ENCODE assay signal across 19 cellular contexts in the genomic region with DNA sequence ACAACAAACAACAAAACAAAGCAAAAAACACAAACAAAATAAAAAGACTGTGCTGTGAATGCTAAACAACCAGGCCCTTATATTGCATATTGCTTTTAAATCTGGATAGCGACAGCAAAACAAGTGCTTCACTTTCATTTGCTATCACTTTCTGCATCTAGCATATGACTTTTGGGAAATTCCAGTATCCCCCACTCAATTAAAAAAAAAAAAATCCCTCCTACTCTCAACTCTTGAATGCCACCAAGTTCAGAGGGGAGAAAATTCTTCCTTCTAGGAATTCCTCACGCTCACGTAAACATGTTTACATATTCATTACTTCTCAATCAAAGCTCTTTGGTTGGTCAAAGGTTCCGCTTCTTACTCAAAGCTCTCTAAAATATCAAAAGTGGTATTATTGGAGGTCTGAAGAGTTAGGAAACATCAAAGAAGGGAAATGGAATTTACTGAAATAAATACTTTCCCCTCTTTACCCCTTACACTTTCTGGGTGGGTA. TPM values are rescaled to one million over a fixed set of nuclear protein-coding genes. Genes with fewer than 3 reads are reported as not detected.
DNase-seq lines count a peak whose midpoint lies in the region; ATAC-seq and TF ChIP-seq lines count a peak whose summit lies in the region.
"Had no signal": no experiment of that assay in that cellular context is flagged by ENCODE, and none has a peak within 500 bp of the region (broad histone marks: within the 10 kb centered on the region; RNA-seq: fewer than 3 reads in every experiment).

No MANE protein-coding gene starts in this region.

- peaks cover 68% of the 10 kb centered on the region for H3K4me1 Mint-ChIP-seq in activated CD4-positive, alpha-beta T cell treated with anti-CD3 and anti-CD28 coated beads, Interleukin-2, amount 10 ng/mL, durations not matched to agents 24 days and 14 days
- H3K4me1 Mint-ChIP-seq in IgD-negative memory B cell: peaks cover 39 to 65% (median 40%) of the 10 kb centered on the region in 3 donors
- H3K4me1 Mint-ChIP-seq in stimulated activated effector memory CD8-positive, alpha-beta T cell treated with anti-CD3 and anti-CD28 coated beads, Interleukin-12 subunit alpha, Interleukin-12 subunit beta, amount 100 ng/mL, for 72 hours: peaks cover 79% of the 10 kb centered on the region
- H3K4me1 Mint-ChIP-seq in WTC11: peaks cover 38% of the 10 kb centered on the region

- ATAC-seq in stimulated activated effector memory CD8-positive, alpha-beta T cell treated with anti-CD3 and anti-CD28 coated beads, Interleukin-12 subunit alpha, Interleukin-12 subunit beta, amount 100 ng/mL, for 72 hours: no peak
- ATAC-seq in WTC11: no peak
- ATAC-seq: esophagus mucosa, right cardiac atrium, upper lobe of right lung had no signal

- DNase-seq in activated CD4-positive, alpha-beta T cell treated with anti-CD3 and anti-CD28 coated beads, Interleukin-2, amount 10 ng/mL, durations not matched to agents 24 days and 14 days: no peak
- no peak for DNase-seq in activated CD4-positive, alpha-beta T cell treated with anti-CD3 and anti-CD28 coated beads, Interleukin-2, amount 50 U/mL, for 48 hours
- no peak for DNase-seq in caudate nucleus (lab: John Stamatoyannopoulos, UW)
- no peak for DNase-seq in stimulated activated effector memory CD8-positive, alpha-beta T cell treated with anti-CD3 and anti-CD28 coated beads, Interleukin-12 subunit alpha, Interleukin-12 subunit beta, amount 100 ng/mL, for 72 hours (ENCODE audit: low spot score in 2 of 2)
- DNase-seq in WTC11 (ENCODE audit: low spot score): no peak
- no peak for DNase-seq in NCI-H345 (lab: John Stamatoyannopoulos, UW)
- no peak for DNase-seq in NCI-H82 (lab: John Stamatoyannopoulos, UW)
- DNase-seq: Calu3; GDM1; head of caudate nucleus; islet precursor cell; NCI-H1092; right cardiac atrium; stimulated activated CD4-positive, alpha-beta T cell treated with anti-CD3 and anti-CD28 coated beads, Interleukin-2, amount 100 ng/mL, for 24 hours; upper lobe of right lung had no signal

- POLR2A ChIA-PET in WTC11 (lab: Charles Lee): no interaction called here

- H3K36me3 Mint-ChIP-seq in activated CD4-positive, alpha-beta T cell treated with anti-CD3 and anti-CD28 coated beads, Interleukin-2, amount 10 ng/mL, durations not matched to agents 24 days and 14 days (ENCODE audit: low read depth): peaks cover 52% of the 10 kb centered on the region
- H3K36me3 Mint-ChIP-seq in IgD-negative memory B cell (peaks cover 5% of the 10 kb centered on the region), WTC11 (no peaks in the 10 kb centered on the region)
- H3K36me3 Mint-ChIP-seq in stimulated activated effector memory CD8-positive, alpha-beta T cell treated with anti-CD3 and anti-CD28 coated beads, Interleukin-12 subunit alpha, Interleukin-12 subunit beta, amount 100 ng/mL, for 72 hours: peaks cover 31% of the 10 kb centered on the region

- peaks cover 24% of the 10 kb centered on the region for H3K9me3 Mint-ChIP-seq in activated CD4-positive, alpha-beta T cell treated with anti-CD3 and anti-CD28 coated beads, Interleukin-2, amount 10 ng/mL, durations not matched to agents 24 days and 14 days
- no peaks in the 10 kb centered on the region for H3K9me3 Mint-ChIP-seq in IgD-negative memory B cell
- H3K9me3 Mint-ChIP-seq in stimulated activated effector memory CD8-positive, alpha-beta T cell treated with anti-CD3 and anti-CD28 coated beads, Interleukin-12 subunit alpha, Interleukin-12 subunit beta, amount 100 ng/mL, for 72 hours: no peaks in the 10 kb centered on the region
- no peaks in the 10 kb centered on the region for H3K9me3 Mint-ChIP-seq in WTC11

- H3K27ac ChIP-seq in caudate nucleus (ENCODE audit: low read depth, low read length): peak overlapping the region; percentile 5
- H3K27ac ChIP-seq: coronary artery, upper lobe of right lung, VCaP had no signal

- peak overlapping the region; percentile 94 for H3K4me3 Mint-ChIP-seq in activated CD4-positive, alpha-beta T cell treated with anti-CD3 and anti-CD28 coated beads, Interleukin-2, amount 10 ng/mL, durations not matched to agents 24 days and 14 days
- H3K4me3 Mint-ChIP-seq in IgD-negative memory B cell (peak overlapping the region; percentile 72 to 91 (median 90)), WTC11 (no peak overlapping the region)
- H3K4me3 Mint-ChIP-seq in stimulated activated effector memory CD8-positive, alpha-beta T cell treated with anti-CD3 and anti-CD28 coated beads, Interleukin-12 subunit alpha, Interleukin-12 subunit beta, amount 100 ng/mL, for 72 hours: peak overlapping the region; percentile 89

- peak overlapping the region; percentile 98 for H3K27ac Mint-ChIP-seq in activated CD4-positive, alpha-beta T cell treated with anti-CD3 and anti-CD28 coated beads, Interleukin-2, amount 10 ng/mL, durations not matched to agents 24 days and 14 days
- H3K27ac Mint-ChIP-seq in IgD-negative memory B cell (peak overlapping the region; percentile 26 to 65 (median 59)), WTC11 (no peak overlapping the region)
- peak overlapping the region; percentile 61 for H3K27ac Mint-ChIP-seq in stimulated activated effector memory CD8-positive, alpha-beta T cell treated with anti-CD3 and anti-CD28 coated beads, Interleukin-12 subunit alpha, Interleukin-12 subunit beta, amount 100 ng/mL, for 72 hours

- CTCF ChIA-PET in WTC11 (lab: Charles Lee): no interaction called here

- H3K27me3 Mint-ChIP-seq in activated CD4-positive, alpha-beta T cell treated with anti-CD3 and anti-CD28 coated beads, Interleukin-2, amount 10 ng/mL, durations not matched to agents 24 days and 14 days: peaks cover 2% of the 10 kb centered on the region
- H3K27me3 Mint-ChIP-seq in IgD-negative memory B cell (no peaks in the 10 kb centered on the region), WTC11 (ENCODE audit: low read depth) (peaks cover 37% of the 10 kb centered on the region)

- TF ChIP-seq CTCF in WTC11 (IDR thresholded peaks at IDR 0.05): no peak

- intact Hi-C loops in activated CD4-positive, alpha-beta T cell treated with anti-CD3 and anti-CD28 coated beads, Interleukin-2, amount 10 ng/mL, durations not matched to agents 24 days and 14 days (cut with micrococcal nuclease): loop anchor here (1.0 to 2.0 kb wide), 2 partner anchors 15 to 518 kb away; no protein-coding TSS in a partner anchor

TF ChIP-seq in WTC11, 78 proteins besides CTCF, POLR2A, EP300 and RAD21:
- TF ChIP-seq, protein P1, sequence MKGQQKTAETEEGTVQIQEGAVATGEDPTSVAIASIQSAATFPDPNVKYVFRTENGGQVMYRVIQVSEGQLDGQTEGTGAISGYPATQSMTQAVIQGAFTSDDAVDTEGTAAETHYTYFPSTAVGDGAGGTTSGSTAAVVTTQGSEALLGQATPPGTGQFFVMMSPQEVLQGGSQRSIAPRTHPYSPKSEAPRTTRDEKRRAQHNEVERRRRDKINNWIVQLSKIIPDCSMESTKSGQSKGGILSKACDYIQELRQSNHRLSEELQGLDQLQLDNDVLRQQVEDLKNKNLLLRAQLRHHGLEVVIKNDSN (CRISPR knock-in tag; IDR thresholded peaks at IDR 0.05): no peak
- TF ChIP-seq, protein P2, sequence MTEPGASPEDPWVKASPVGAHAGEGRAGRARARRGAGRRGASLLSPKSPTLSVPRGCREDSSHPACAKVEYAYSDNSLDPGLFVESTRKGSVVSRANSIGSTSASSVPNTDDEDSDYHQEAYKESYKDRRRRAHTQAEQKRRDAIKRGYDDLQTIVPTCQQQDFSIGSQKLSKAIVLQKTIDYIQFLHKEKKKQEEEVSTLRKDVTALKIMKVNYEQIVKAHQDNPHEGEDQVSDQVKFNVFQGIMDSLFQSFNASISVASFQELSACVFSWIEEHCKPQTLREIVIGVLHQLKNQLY (CRISPR knock-in tag; IDR thresholded peaks at IDR 0.05): no peak
- TF ChIP-seq HMGA2 (CRISPR knock-in tag; IDR thresholded peaks at IDR 0.05) (no peak), JAZF1 (CRISPR knock-in tag; IDR thresholded peaks at IDR 0.05) (no peak)
TF ChIP-seq in WTC11: peak in this region for 0.

RNA-seq across cellular contexts. Expression of a gene that starts 4.1 kb away (rescaled TPM):
- 137 and 138 TPM in 2 replicates for total RNA-seq in activated CD4-positive, alpha-beta T cell treated with anti-CD3 and anti-CD28 coated beads, Interleukin-2, amount 10 ng/mL, durations not matched to agents 24 days and 14 days
- polyA plus RNA-seq in IgD-negative memory B cell: 26.9 TPM
- total RNA-seq in WTC11 (2021): 0.76 to 2.9 TPM (median 1.6 TPM) in 3 replicates

Comparison
In these comparisons a context has a peak if more than half of its experiments do, and no peak if none do; other contexts are left out.
1. RNA of a gene that starts 4.1 kb away (total RNA-seq): 137 to 138 TPM in activated CD4-positive, alpha-beta T cell treated with anti-CD3 and anti-CD28 coated beads, Interleukin-2, amount 10 ng/mL, durations not matched to agents 24 days and 14 days; 0.76 to 2.9 TPM in WTC11; every median in the first group is over 10 times any median in the second.